Comparison of ENCODE assay signal across 17 cellular contexts in the genomic region with DNA sequence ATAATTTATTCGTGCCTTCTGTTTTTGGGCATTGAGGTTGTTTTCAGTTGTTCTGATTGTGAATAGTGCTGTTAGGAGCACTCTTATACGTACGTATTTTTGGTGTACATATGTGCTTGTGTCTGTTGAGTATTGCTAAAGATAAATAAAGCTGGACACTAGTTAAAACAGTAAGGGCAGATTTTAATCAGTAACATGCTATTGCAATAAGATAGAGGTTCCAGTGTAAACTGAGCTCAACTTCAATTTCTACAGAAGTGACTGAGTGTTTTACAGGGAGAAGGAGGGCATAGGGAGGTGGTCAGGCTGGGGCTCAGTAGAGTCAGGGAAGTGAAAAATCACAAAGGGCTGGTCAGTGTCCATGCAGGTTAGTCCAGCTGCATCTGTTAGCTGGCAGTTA.
DNase-seq lines count a peak whose midpoint lies in the region; ATAC-seq and TF ChIP-seq lines count a peak whose summit lies in the region.
"Had no signal": no experiment of that assay in that cellular context is flagged by ENCODE, and none has a peak within 500 bp of the region (broad histone marks: within the 10 kb centered on the region; RNA-seq: fewer than 3 reads in every experiment).

No MANE protein-coding gene starts in this region.

- H3K27ac Mint-ChIP-seq in activated CD4-positive, alpha-beta T cell treated with anti-CD3 and anti-CD28 coated beads, Interleukin-2, amount 10 ng/mL, durations not matched to agents 24 days and 14 days, result no peak overlapping the region
- H3K27ac Mint-ChIP-seq in activated CD4-positive, alpha-beta T cell treated with anti-CD3 and anti-CD28 coated beads for 36 hours, result no peak overlapping the region
- peak overlapping the region; percentile 43 for H3K27ac Mint-ChIP-seq in nephron progenitor cell
- H3K27ac Mint-ChIP-seq: B cell; CD4-positive, CD25-positive, alpha-beta regulatory T cell; CD8-positive, alpha-beta T cell; HFFc6 had no signal

- H3K36me3 Mint-ChIP-seq in activated CD4-positive, alpha-beta T cell treated with anti-CD3 and anti-CD28 coated beads, Interleukin-2, amount 10 ng/mL, durations not matched to agents 24 days and 14 days (ENCODE audit: low read depth), result peaks cover 2% of the 10 kb centered on the region
- peaks cover 4% of the 10 kb centered on the region for H3K36me3 Mint-ChIP-seq in activated CD4-positive, alpha-beta T cell treated with anti-CD3 and anti-CD28 coated beads for 36 hours (ENCODE audit: low read depth)
- no peaks in the 10 kb centered on the region for H3K36me3 Mint-ChIP-seq in nephron progenitor cell (ENCODE audit: low read depth)
- H3K36me3 Mint-ChIP-seq: CD8-positive, alpha-beta T cell had no signal

- intact Hi-C loops in activated CD4-positive, alpha-beta T cell treated with anti-CD3 and anti-CD28 coated beads, Interleukin-2, amount 10 ng/mL, durations not matched to agents 24 days and 14 days (cut with micrococcal nuclease), result no loop called here
- intact Hi-C loops in activated CD4-positive, alpha-beta T cell treated with anti-CD3 and anti-CD28 coated beads for 36 hours (cut with DNase I, micrococcal nuclease), result no loop called here

- DNase-seq in activated CD4-positive, alpha-beta T cell treated with anti-CD3 and anti-CD28 coated beads, Interleukin-2, amount 10 ng/mL, durations not matched to agents 24 days and 14 days, result peak; percentile 22
- no peak for DNase-seq in activated CD4-positive, alpha-beta T cell treated with anti-CD3 and anti-CD28 coated beads for 36 hours
- no peak for DNase-seq in nephron progenitor cell
- no peak for DNase-seq in activated gamma-delta T cell (lab: John Stamatoyannopoulos, UW)
- DNase-seq in NCI-H1930 (lab: John Stamatoyannopoulos, UW), result no peak
- DNase-seq: Caco-2; CD4-positive, CD25-positive, alpha-beta regulatory T cell; CD8-positive, alpha-beta T cell; DMS153; DND-41; GOT3; HFFc6 had no signal

- peaks cover 4% of the 10 kb centered on the region for H3K9me3 Mint-ChIP-seq in activated CD4-positive, alpha-beta T cell treated with anti-CD3 and anti-CD28 coated beads, Interleukin-2, amount 10 ng/mL, durations not matched to agents 24 days and 14 days
- H3K9me3 Mint-ChIP-seq in activated CD4-positive, alpha-beta T cell treated with anti-CD3 and anti-CD28 coated beads for 36 hours (ENCODE audit: low read depth), result peaks cover 4% of the 10 kb centered on the region
- peaks cover 25% of the 10 kb centered on the region for H3K9me3 Mint-ChIP-seq in nephron progenitor cell

- no peak for ATAC-seq in activated CD4-positive, alpha-beta T cell treated with anti-CD3 and anti-CD28 coated beads for 36 hours
- ATAC-seq: CD8-positive, alpha-beta T cell had no signal

- no peaks in the 10 kb centered on the region for H3K4me1 Mint-ChIP-seq in activated CD4-positive, alpha-beta T cell treated with anti-CD3 and anti-CD28 coated beads, Interleukin-2, amount 10 ng/mL, durations not matched to agents 24 days and 14 days
- no peaks in the 10 kb centered on the region for H3K4me1 Mint-ChIP-seq in activated CD4-positive, alpha-beta T cell treated with anti-CD3 and anti-CD28 coated beads for 36 hours
- H3K4me1 Mint-ChIP-seq in nephron progenitor cell, result no peaks in the 10 kb centered on the region
- H3K4me1 Mint-ChIP-seq: B cell; CD4-positive, CD25-positive, alpha-beta regulatory T cell had no signal

- H3K27me3 Mint-ChIP-seq in activated CD4-positive, alpha-beta T cell treated with anti-CD3 and anti-CD28 coated beads, Interleukin-2, amount 10 ng/mL, durations not matched to agents 24 days and 14 days, result no peaks in the 10 kb centered on the region
- H3K27me3 Mint-ChIP-seq in activated CD4-positive, alpha-beta T cell treated with anti-CD3 and anti-CD28 coated beads for 36 hours, result no peaks in the 10 kb centered on the region
- H3K27me3 Mint-ChIP-seq in nephron progenitor cell (ENCODE audit: low read depth, poor library complexity), result peaks cover 4% of the 10 kb centered on the region
- H3K27me3 Mint-ChIP-seq: B cell; CD4-positive, CD25-positive, alpha-beta regulatory T cell had no signal

- CTCF ChIA-PET in activated CD4-positive, alpha-beta T cell treated with anti-CD3 and anti-CD28 coated beads for 36 hours (lab: Charles Lee), result interaction anchor here (1.0 to 1.2 kb wide), 3 partner anchors 8 to 13 kb away, joined by 3 to 6 read pairs (median 3); no protein-coding TSS in a partner anchor

- TF ChIP-seq CTCF in VCaP (conservative IDR thresholded peaks at IDR 0.05) (no peak), nephron progenitor cell (IDR thresholded peaks at IDR 0.05) (no peak)

- peak overlapping the region; percentile 40 for H3K27ac ChIP-seq in VCaP
- H3K27ac ChIP-seq: 22Rv1, BLaER1, C4-2B had no signal

- POLR2A ChIA-PET in activated CD4-positive, alpha-beta T cell treated with anti-CD3 and anti-CD28 coated beads for 36 hours (lab: Charles Lee), result no interaction called here

- H3K4me3 Mint-ChIP-seq in activated CD4-positive, alpha-beta T cell treated with anti-CD3 and anti-CD28 coated beads, Interleukin-2, amount 10 ng/mL, durations not matched to agents 24 days and 14 days, result no peak overlapping the region
- no peak overlapping the region for H3K4me3 Mint-ChIP-seq in activated CD4-positive, alpha-beta T cell treated with anti-CD3 and anti-CD28 coated beads for 36 hours
- no peak overlapping the region for H3K4me3 Mint-ChIP-seq in nephron progenitor cell
- H3K4me3 Mint-ChIP-seq: B cell; CD4-positive, CD25-positive, alpha-beta regulatory T cell; CD8-positive, alpha-beta T cell; HFFc6 had no signal
